Comparison of ENCODE assay signal across 11 cellular contexts in genomic region chr4:1243451-1244080, GRCh38. TPM values are rescaled to one million over a fixed set of nuclear protein-coding genes. Genes with fewer than 3 reads are reported as not detected.
DNase-seq lines count a peak whose midpoint lies in the region; ATAC-seq lines count a peak whose summit lies in the region.
"Had no signal": no experiment of that assay in that cellular context is flagged by ENCODE, and none has a peak within 500 bp of the region (broad histone marks: within the 10 kb centered on the region; RNA-seq: fewer than 3 reads in every experiment).

No MANE protein-coding gene starts in this region.

- peaks cover 13% of the 10 kb centered on the region for H3K4me1 Mint-ChIP-seq in activated T-helper 17 cell treated with anti-CD3 and anti-CD28 coated beads, Interleukin-2, amount 50 U/mL, for 72 hours

- ATAC-seq in activated T-helper 17 cell treated with anti-CD3 and anti-CD28 coated beads, Interleukin-2, amount 50 U/mL, for 72 hours (replicated peaks), result no peak
- ATAC-seq in HG03045 (IDR thresholded peaks at IDR 0.05; ENCODE audit: unreplicated experiment) (no peak), GM19463 (IDR thresholded peaks at IDR 0.05; ENCODE audit: unreplicated experiment) (no peak)
- ATAC-seq: left colon had no signal

- peaks cover 42% of the 10 kb centered on the region for H3K36me3 Mint-ChIP-seq in activated T-helper 17 cell treated with anti-CD3 and anti-CD28 coated beads, Interleukin-2, amount 50 U/mL, for 72 hours (ENCODE audit: low read depth)

- DNase-seq in AG08396 (ENCODE audit: low spot score) (peak; percentile 9), G401 (ENCODE audit: low spot score) (peak; percentile 21), medulla oblongata (ENCODE audit: extremely low spot score) (peak; percentile 78), NCI-H2171 (lab: John Stamatoyannopoulos, UW) (no peak), DMS114 treated with DMSO at 0.1 percent for 48 hours (lab: John Stamatoyannopoulos, UW; ENCODE audit: unreplicated experiment) (no peak)
- DNase-seq: NCI-H748 treated with DMSO at 0.1 percent for 48 hours; stimulated activated naive CD4-positive, alpha-beta T cell treated with Interleukin-2 at 50 U/mL for 16 hours had no signal

- H3K4me3 Mint-ChIP-seq in activated T-helper 17 cell treated with anti-CD3 and anti-CD28 coated beads, Interleukin-2, amount 50 U/mL, for 72 hours, result no peak overlapping the region

- no peaks in the 10 kb centered on the region for H3K9me3 Mint-ChIP-seq in activated T-helper 17 cell treated with anti-CD3 and anti-CD28 coated beads, Interleukin-2, amount 50 U/mL, for 72 hours

- in situ Hi-C loops in G401 (cut with HindIII; ENCODE audit: low sequenced_read_pairs), result loop anchor here (5.0 kb wide), 1 partner anchor 71 kb away; the partner anchor contains the start of gene SPON2

- no peaks in the 10 kb centered on the region for H3K27me3 Mint-ChIP-seq in activated T-helper 17 cell treated with anti-CD3 and anti-CD28 coated beads, Interleukin-2, amount 50 U/mL, for 72 hours

- peak overlapping the region; percentile 73 for H3K27ac Mint-ChIP-seq in activated T-helper 17 cell treated with anti-CD3 and anti-CD28 coated beads, Interleukin-2, amount 50 U/mL, for 72 hours

RNA-seq across cellular contexts. Expression of gene CTBP1, which starts 5.4 kb away (rescaled TPM):
- total RNA-seq in G401 (2014; rRNA removed; shearing (Covaris generic)), result 265 and 287 TPM in 2 replicates
- total RNA-seq in activated T-helper 17 cell treated with anti-CD3 and anti-CD28 coated beads, Interleukin-2, amount 50 U/mL, for 72 hours, result 100 to 1,000 TPM; 117 to 173 TPM

RNA-seq across cellular contexts. Expression of gene MAEA, which starts 46.1 kb away (rescaled TPM):
- total RNA-seq in G401 (2014; rRNA removed; shearing (Covaris generic)), result 52.5 and 54.6 TPM in 2 replicates
- 10 to 100 TPM; 61.4 to 62.8 TPM for total RNA-seq in activated T-helper 17 cell treated with anti-CD3 and anti-CD28 coated beads, Interleukin-2, amount 50 U/mL, for 72 hours

Comparison
In these comparisons a context has a peak if more than half of its experiments do, and no peak if none do; other contexts are left out.
1. DNase-seq: peak in AG08396 (single experiment), G401 (single experiment) and medulla oblongata (single experiment); none in NCI-H2171 (single experiment) and DMS114 treated with DMSO at 0.1 percent for 48 hours (single experiment).